1 cellular context compared by ENCODE assay signal in genomic region chr17:57838453-57838852, GRCh38.
TF ChIP-seq lines count a peak whose summit lies in the region.

No MANE protein-coding gene starts in this region.

TF ChIP-seq in liver, 16 proteins besides CTCF, POLR2A, EP300 and RAD21 (continued from another document):
- TF ChIP-seq, protein P1, sequence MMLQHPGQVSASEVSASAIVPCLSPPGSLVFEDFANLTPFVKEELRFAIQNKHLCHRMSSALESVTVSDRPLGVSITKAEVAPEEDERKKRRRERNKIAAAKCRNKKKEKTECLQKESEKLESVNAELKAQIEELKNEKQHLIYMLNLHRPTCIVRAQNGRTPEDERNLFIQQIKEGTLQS (IDR thresholded peaks at IDR 0.05), result peak; percentile 33
- TF ChIP-seq, protein P2, sequence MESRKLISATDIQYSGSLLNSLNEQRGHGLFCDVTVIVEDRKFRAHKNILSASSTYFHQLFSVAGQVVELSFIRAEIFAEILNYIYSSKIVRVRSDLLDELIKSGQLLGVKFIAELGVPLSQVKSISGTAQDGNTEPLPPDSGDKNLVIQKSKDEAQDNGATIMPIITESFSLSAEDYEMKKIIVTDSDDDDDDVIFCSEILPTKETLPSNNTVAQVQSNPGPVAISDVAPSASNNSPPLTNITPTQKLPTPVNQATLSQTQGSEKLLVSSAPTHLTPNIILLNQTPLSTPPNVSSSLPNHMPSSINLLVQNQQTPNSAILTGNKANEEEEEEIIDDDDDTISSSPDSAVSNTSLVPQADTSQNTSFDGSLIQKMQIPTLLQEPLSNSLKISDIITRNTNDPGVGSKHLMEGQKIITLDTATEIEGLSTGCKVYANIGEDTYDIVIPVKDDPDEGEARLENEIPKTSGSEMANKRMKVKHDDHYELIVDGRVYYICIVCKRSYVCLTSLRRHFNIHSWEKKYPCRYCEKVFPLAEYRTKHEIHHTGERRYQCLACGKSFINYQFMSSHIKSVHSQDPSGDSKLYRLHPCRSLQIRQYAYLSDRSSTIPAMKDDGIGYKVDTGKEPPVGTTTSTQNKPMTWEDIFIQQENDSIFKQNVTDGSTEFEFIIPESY (IDR thresholded peaks at IDR 0.05), result peak; percentile 57
- TF ChIP-seq GABPA (IDR thresholded peaks at IDR 0.05 in 1 of 2, conservative IDR thresholded peaks at IDR 0.05 in 1 of 2), result peak in 1 of 2 donors; percentile 66
- TF ChIP-seq RXRA (IDR thresholded peaks at IDR 0.05), result peak; percentile 76 to 88
- no peak for TF ChIP-seq NR2F2 (IDR thresholded peaks at IDR 0.05)
- peak; percentile 45 to 77 for TF ChIP-seq EGR1 (IDR thresholded peaks at IDR 0.05; ENCODE audit: low read depth in 2 of 2)
